1 cellular context compared by ENCODE assay signal in the genomic region with DNA sequence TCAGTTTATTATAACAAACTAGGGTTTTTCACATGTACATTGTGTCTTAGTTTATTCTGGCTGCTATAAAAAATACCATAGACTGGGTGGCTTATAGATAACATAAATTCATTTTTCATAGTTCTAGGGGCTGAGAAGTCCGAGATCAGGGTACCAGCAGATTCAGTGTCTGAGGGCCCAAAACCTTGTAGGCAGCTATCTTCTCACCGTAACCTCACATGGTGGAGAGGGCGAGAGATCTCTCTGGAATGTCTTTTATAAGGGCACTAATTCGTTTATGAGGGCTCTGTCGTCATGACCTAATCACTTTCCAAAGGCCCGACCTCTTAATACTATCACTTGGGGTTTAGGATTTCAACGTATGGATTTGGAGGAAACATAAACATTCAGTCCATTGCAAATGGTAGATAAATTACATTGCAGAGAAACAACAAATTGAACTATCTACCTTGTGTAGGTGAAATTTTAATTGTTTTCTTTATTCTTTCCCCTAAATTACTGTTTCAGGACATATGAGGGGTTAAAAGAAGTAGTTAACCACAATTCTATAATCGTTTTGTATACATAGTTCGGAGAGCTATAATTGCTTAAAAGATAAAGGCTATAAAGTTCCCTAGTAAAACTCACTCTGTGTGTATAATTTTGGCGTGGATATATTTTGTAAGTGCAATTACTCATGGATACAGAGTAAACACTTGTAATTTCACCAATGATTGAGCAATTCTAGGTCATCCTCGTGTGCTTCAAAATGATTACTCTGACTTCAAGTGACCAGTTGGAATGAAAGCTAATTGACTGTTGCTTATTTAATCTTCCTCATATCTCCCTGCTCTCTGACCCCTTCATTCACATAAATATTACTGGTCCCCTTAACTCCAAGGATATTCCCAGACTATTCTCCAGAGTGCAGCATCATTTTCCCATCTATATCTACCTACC.
TF ChIP-seq lines count a peak whose summit lies in the region.

No MANE protein-coding gene starts in this region.

TF ChIP-seq in HEK293, 187 proteins besides CTCF, POLR2A, EP300 and RAD21 (continued from another document):
- TF ChIP-seq, protein P1, sequence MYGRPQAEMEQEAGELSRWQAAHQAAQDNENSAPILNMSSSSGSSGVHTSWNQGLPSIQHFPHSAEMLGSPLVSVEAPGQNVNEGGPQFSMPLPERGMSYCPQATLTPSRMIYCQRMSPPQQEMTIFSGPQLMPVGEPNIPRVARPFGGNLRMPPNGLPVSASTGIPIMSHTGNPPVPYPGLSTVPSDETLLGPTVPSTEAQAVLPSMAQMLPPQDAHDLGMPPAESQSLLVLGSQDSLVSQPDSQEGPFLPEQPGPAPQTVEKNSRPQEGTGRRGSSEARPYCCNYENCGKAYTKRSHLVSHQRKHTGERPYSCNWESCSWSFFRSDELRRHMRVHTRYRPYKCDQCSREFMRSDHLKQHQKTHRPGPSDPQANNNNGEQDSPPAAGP (tag by site-specific recombination; IDR thresholded peaks at IDR 0.05) = no peak; the same call in 1 of the 2 replicates
- TF ChIP-seq ZFP41 (tag by site-specific recombination; IDR thresholded peaks at IDR 0.05; ENCODE audit: borderline replicate concordance) (no peak), ZNF112 (tag by site-specific recombination; IDR thresholded peaks at IDR 0.05) (no peak), ZNF776 (tag by site-specific recombination; IDR thresholded peaks at IDR 0.05; ENCODE audit: borderline replicate concordance) (no peak), ZBTB8A (tag by site-specific recombination; IDR thresholded peaks at IDR 0.05) (peak; percentile 77), ZNF473 (tag by site-specific recombination; IDR thresholded peaks at IDR 0.05) (no peak), ZNF654 (tag by site-specific recombination; IDR thresholded peaks at IDR 0.05; ENCODE audit: low read depth) (no peak), ZNF626 (tag by site-specific recombination; IDR thresholded peaks at IDR 0.05) (peak; percentile 63; the same call in 1 of the 2 replicates), ZNF837 (tag by site-specific recombination; IDR thresholded peaks at IDR 0.05) (no peak), ZNF155 (tag by site-specific recombination; IDR thresholded peaks at IDR 0.05) (no peak), ZNF169 (tag by site-specific recombination; IDR thresholded peaks at IDR 0.05) (no peak), TCF7L2 (IDR thresholded peaks at IDR 0.05; ENCODE audit: borderline replicate concordance, low read depth, low read length) (peak; percentile 98), GLIS1 (tag by site-specific recombination; IDR thresholded peaks at IDR 0.05) (peak; percentile 61), ZNF544 (tag by site-specific recombination; IDR thresholded peaks at IDR 0.05) (no peak), MEIS1 (CRISPR knock-in tag; IDR thresholded peaks at IDR 0.05; ENCODE audit: borderline replicate concordance) (no peak), ZNF571 (tag by site-specific recombination; IDR thresholded peaks at IDR 0.05) (no peak)
- TF ChIP-seq, protein P2, sequence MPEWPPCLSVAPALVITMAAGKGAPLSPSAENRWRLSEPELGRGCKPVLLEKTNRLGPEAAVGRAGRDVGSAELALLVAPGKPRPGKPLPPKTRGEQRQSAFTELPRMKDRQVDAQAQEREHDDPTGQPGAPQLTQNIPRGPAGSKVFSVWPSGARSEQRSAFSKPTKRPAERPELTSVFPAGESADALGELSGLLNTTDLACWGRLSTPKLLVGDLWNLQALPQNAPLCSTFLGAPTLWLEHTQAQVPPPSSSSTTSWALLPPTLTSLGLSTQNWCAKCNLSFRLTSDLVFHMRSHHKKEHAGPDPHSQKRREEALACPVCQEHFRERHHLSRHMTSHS (tag by site-specific recombination; IDR thresholded peaks at IDR 0.05) = peak; percentile 93
- TF ChIP-seq, protein P3, sequence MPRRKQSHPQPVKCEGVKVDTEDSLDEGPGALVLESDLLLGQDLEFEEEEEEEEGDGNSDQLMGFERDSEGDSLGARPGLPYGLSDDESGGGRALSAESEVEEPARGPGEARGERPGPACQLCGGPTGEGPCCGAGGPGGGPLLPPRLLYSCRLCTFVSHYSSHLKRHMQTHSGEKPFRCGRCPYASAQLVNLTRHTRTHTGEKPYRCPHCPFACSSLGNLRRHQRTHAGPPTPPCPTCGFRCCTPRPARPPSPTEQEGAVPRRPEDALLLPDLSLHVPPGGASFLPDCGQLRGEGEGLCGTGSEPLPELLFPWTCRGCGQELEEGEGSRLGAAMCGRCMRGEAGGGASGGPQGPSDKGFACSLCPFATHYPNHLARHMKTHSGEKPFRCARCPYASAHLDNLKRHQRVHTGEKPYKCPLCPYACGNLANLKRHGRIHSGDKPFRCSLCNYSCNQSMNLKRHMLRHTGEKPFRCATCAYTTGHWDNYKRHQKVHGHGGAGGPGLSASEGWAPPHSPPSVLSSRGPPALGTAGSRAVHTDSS (tag by site-specific recombination; IDR thresholded peaks at IDR 0.05) = peak; percentile 73
- TF ChIP-seq, protein P4, sequence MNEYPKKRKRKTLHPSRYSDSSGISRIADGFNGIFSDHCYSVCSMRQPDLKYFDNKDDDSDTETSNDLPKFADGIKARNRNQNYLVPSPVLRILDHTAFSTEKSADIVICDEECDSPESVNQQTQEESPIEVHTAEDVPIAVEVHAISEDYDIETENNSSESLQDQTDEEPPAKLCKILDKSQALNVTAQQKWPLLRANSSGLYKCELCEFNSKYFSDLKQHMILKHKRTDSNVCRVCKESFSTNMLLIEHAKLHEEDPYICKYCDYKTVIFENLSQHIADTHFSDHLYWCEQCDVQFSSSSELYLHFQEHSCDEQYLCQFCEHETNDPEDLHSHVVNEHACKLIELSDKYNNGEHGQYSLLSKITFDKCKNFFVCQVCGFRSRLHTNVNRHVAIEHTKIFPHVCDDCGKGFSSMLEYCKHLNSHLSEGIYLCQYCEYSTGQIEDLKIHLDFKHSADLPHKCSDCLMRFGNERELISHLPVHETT (tag by site-specific recombination; IDR thresholded peaks at IDR 0.05) = peak; percentile 90
- TF ChIP-seq, protein P5, sequence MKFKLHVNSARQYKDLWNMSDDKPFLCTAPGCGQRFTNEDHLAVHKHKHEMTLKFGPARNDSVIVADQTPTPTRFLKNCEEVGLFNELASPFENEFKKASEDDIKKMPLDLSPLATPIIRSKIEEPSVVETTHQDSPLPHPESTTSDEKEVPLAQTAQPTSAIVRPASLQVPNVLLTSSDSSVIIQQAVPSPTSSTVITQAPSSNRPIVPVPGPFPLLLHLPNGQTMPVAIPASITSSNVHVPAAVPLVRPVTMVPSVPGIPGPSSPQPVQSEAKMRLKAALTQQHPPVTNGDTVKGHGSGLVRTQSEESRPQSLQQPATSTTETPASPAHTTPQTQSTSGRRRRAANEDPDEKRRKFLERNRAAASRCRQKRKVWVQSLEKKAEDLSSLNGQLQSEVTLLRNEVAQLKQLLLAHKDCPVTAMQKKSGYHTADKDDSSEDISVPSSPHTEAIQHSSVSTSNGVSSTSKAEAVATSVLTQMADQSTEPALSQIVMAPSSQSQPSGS (tag by site-specific recombination; IDR thresholded peaks at IDR 0.05; ENCODE audit: low read depth) = peak; percentile 87
- TF ChIP-seq, protein P6, sequence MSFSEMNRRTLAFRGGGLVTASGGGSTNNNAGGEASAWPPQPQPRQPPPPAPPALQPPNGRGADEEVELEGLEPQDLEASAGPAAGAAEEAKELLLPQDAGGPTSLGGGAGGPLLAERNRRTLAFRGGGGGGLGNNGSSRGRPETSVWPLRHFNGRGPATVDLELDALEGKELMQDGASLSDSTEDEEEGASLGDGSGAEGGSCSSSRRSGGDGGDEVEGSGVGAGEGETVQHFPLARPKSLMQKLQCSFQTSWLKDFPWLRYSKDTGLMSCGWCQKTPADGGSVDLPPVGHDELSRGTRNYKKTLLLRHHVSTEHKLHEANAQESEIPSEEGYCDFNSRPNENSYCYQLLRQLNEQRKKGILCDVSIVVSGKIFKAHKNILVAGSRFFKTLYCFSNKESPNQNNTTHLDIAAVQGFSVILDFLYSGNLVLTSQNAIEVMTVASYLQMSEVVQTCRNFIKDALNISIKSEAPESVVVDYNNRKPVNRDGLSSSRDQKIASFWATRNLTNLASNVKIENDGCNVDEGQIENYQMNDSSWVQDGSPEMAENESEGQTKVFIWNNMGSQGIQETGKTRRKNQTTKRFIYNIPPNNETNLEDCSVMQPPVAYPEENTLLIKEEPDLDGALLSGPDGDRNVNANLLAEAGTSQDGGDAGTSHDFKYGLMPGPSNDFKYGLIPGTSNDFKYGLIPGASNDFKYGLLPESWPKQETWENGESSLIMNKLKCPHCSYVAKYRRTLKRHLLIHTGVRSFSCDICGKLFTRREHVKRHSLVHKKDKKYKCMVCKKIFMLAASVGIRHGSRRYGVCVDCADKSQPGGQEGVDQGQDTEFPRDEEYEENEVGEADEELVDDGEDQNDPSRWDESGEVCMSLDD (tag by site-specific recombination; IDR thresholded peaks at IDR 0.05) = no peak
- TF ChIP-seq, protein P7, sequence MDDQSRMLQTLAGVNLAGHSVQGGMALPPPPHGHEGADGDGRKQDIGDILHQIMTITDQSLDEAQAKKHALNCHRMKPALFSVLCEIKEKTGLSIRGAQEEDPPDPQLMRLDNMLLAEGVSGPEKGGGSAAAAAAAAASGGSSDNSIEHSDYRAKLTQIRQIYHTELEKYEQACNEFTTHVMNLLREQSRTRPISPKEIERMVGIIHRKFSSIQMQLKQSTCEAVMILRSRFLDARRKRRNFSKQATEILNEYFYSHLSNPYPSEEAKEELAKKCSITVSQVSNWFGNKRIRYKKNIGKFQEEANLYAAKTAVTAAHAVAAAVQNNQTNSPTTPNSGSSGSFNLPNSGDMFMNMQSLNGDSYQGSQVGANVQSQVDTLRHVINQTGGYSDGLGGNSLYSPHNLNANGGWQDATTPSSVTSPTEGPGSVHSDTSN (CRISPR knock-in tag; IDR thresholded peaks at IDR 0.05) = no peak
